Comparison of ENCODE assay signal across 18 cellular contexts in the genomic region with DNA sequence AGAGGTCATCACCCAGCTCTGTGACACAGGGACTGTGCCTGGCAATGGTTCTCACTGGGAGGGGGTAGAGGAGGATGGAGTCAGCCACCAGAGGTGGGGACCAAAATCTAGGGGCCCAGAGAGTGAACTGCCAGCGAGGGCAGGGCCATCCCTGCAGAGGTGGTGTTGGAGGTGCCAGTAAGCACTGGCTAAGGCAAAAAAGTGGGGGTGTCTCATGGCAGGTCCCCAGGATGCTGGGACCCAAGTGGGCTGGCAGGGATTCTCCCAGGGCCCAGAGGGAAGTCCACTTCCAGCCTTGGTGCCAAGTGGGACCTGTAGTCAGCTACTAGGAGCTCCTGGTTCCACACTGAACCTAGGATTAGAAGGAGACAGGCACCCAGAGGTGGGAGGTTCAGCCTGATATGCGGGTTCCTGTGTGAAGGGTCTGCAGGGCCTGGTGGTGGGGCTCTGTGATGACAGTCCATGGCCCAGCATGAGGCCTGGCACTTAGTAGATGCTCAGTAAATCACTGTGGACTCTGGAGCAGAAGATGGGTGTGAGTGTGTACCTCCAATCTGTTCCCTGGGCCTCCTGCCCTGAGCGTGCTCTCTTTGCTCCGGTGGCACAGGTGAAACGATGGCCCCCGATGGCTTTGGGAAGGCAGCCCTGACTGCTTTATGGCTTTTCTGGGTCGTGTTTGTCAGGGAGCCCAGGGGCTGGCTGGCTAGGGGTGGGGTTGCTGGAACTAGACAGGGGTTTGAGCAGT.
A peak's percentile ranks its signal among the peaks of the same experiment; 100 is the strongest.
DNase-seq lines count a peak whose midpoint lies in the region; ATAC-seq, FAIRE-seq and TF ChIP-seq lines count a peak whose summit lies in the region.
"Had no signal": no experiment of that assay in that cellular context is flagged by ENCODE, and none has a peak within 500 bp of the region (broad histone marks: within the 10 kb centered on the region; RNA-seq: fewer than 3 reads in every experiment).

No MANE protein-coding gene starts in this region.

- no peaks in the 10 kb centered on the region for H3K9me3 ChIP-seq in left ventricle myocardium inferior (replicated peaks)
- no peaks in the 10 kb centered on the region for H3K9me3 ChIP-seq in osteoblast (ENCODE audit: low read depth, low read length)
- H3K9me3 ChIP-seq: A549 had no signal

- H3K36me3 ChIP-seq in left ventricle myocardium inferior = no peaks in the 10 kb centered on the region
- no peaks in the 10 kb centered on the region for H3K36me3 ChIP-seq in osteoblast (ENCODE audit: insufficient read depth, low read length)

- H3K27me3 ChIP-seq in left ventricle myocardium inferior (ENCODE audit: low read depth) = no peaks in the 10 kb centered on the region
- no peaks in the 10 kb centered on the region for H3K27me3 ChIP-seq in dorsolateral prefrontal cortex
- peaks cover 12% of the 10 kb centered on the region for H3K27me3 ChIP-seq in osteoblast (ENCODE audit: insufficient read depth, low read length)

- H3K4me1 ChIP-seq in left ventricle myocardium inferior (peaks cover 18% of the 10 kb centered on the region), osteoblast (ENCODE audit: insufficient read depth, low read length) (peaks cover 2% of the 10 kb centered on the region)

- H3K4me3 ChIP-seq in left ventricle myocardium inferior (no peak overlapping the region), dorsolateral prefrontal cortex (no peak overlapping the region), osteoblast (ENCODE audit: insufficient read depth, low read length) (no peak overlapping the region)
- H3K4me3 ChIP-seq: A549 had no signal

- ATAC-seq in Right ventricle myocardium inferior (no peak), HG02938 (IDR thresholded peaks at IDR 0.05; ENCODE audit: unreplicated experiment) (no peak), GM21423 (IDR thresholded peaks at IDR 0.05; ENCODE audit: unreplicated experiment) (no peak)
- ATAC-seq: A549, HCT116, HepG2 had no signal

- intact Hi-C loops in Right ventricle myocardium inferior (cut with DNase I) = no loop called here
- intact Hi-C loops in left ventricle myocardium inferior (cut with micrococcal nuclease) = no loop called here
- intact Hi-C loops in dorsolateral prefrontal cortex (cut with DNase I) = no loop called here

- H3K27ac ChIP-seq in left ventricle myocardium inferior (replicated peaks) = no peak overlapping the region
- peak overlapping the region in 50 of 59 donors; percentile 18 to 99 (median 92) for H3K27ac ChIP-seq in dorsolateral prefrontal cortex
- no peak overlapping the region for H3K27ac ChIP-seq in osteoblast (ENCODE audit: low read depth, low read length)
- H3K27ac ChIP-seq: 22Rv1, A549 had no signal

- peak; percentile 52 for DNase-seq in Right ventricle myocardium inferior (ENCODE audit: missing footprints)
- no peak for DNase-seq in left ventricle myocardium inferior
- peak in 2 of 10 donors; percentile 10 to 24 for DNase-seq in dorsolateral prefrontal cortex
- DNase-seq in osteoblast (ENCODE audit: insufficient read length, low spot score, missing footprints) = peak; percentile 34
- no peak for DNase-seq in D721Med (ENCODE audit: insufficient read length, low spot score)
- no peak for DNase-seq in NCI-H2171 (lab: John Stamatoyannopoulos, UW)
- DNase-seq: AML-193; CD4-positive, alpha-beta memory T cell; GF-D8; GOT3; H7; HFFc6 had no signal

- FAIRE-seq in D721Med (lab: Jason Lieb, UNC) = no peak
- FAIRE-seq: A549, HepG2 had no signal

- TF ChIP-seq CTCF in left ventricle myocardium inferior (IDR thresholded peaks at IDR 0.05; ENCODE audit: borderline replicate concordance) (no peak), dorsolateral prefrontal cortex (IDR thresholded peaks at IDR 0.05 in 54 of 56, conservative IDR thresholded peaks at IDR 0.05 in 2 of 56; ENCODE audit: low read depth in 1 of 56, partially characterized antibody in 56 of 56) (no peak), osteoblast (IDR thresholded peaks at IDR 0.05; ENCODE audit: extremely low read depth, low read depth, low read length) (no peak), D721Med (IDR thresholded peaks at IDR 0.05; ENCODE audit: insufficient read depth, missing control alignments) (no peak)

- H3K79me2 ChIP-seq in osteoblast (ENCODE audit: insufficient read depth, low read length) = no peaks in the 10 kb centered on the region

- peaks cover 2% of the 10 kb centered on the region for H4K20me1 ChIP-seq in osteoblast (ENCODE audit: insufficient read depth, low read length)

- no peak overlapping the region for H2AFZ ChIP-seq in osteoblast (ENCODE audit: low read length)

- H3K4me2 ChIP-seq in osteoblast (ENCODE audit: insufficient read depth, low read length) = no peak overlapping the region
- H3K4me2 ChIP-seq: A549 had no signal

Comparison
In these comparisons a context has a peak if more than half of its experiments do, and no peak if none do; other contexts are left out.
1. DNase-seq: peak in Right ventricle myocardium inferior (single experiment) and osteoblast (single experiment); none in left ventricle myocardium inferior (single experiment), D721Med (single experiment) and NCI-H2171 (single experiment).
2. H3K27ac ChIP-seq: peak in dorsolateral prefrontal cortex (50 of 59); none in left ventricle myocardium inferior (single experiment) and osteoblast (single experiment).